Comparison of ENCODE assay signal across 16 cellular contexts in the genomic region with DNA sequence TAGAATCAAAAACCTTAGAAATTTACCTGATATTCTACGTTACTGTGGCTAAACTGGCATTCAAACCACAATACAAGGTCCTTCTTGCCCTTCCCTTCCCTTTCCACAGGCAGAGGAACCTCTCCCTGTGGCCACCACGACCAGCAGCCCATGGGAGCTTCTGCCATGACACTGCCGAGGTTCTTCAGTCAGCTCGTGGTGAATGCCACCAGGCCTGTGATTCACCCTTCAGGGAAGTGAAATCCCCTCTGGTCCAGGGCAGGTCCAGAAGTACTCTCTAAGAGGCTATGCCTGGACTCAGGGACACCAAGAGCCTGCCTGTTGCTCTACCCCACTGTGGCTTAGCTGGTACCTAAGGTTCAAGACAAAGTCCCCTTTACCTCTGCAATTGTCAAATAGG.
DNase-seq lines count a peak whose midpoint lies in the region; ATAC-seq and TF ChIP-seq lines count a peak whose summit lies in the region.
"Had no signal": no experiment of that assay in that cellular context is flagged by ENCODE, and none has a peak within 500 bp of the region (broad histone marks: within the 10 kb centered on the region; RNA-seq: fewer than 3 reads in every experiment).

No MANE protein-coding gene starts in this region.

- H3K27ac ChIP-seq in VCaP (peak overlapping the region; percentile 32), spleen (no peak overlapping the region)
- H3K27ac ChIP-seq: A549, C4-2B, GM23248, HL-60 had no signal

- no peak overlapping the region for H3K27ac Mint-ChIP-seq in activated T-helper 17 cell treated with anti-CD3 and anti-CD28 coated beads, Interleukin-2, amount 50 U/mL, for 72 hours
- H3K27ac Mint-ChIP-seq: CD4-positive, alpha-beta memory T cell had no signal

- peaks cover 5% of the 10 kb centered on the region for H3K9me3 Mint-ChIP-seq in activated T-helper 17 cell treated with anti-CD3 and anti-CD28 coated beads, Interleukin-2, amount 50 U/mL, for 72 hours

- H3K4me1 Mint-ChIP-seq in activated T-helper 17 cell treated with anti-CD3 and anti-CD28 coated beads, Interleukin-2, amount 50 U/mL, for 72 hours = no peaks in the 10 kb centered on the region
- H3K4me1 Mint-ChIP-seq: CD4-positive, alpha-beta memory T cell had no signal

- DNase-seq in Right ventricle myocardium superior = no peak
- DNase-seq in left ventricle myocardium superior = no peak
- peak; percentile 14 for DNase-seq in spleen
- DNase-seq: CD4-positive, alpha-beta memory T cell; DMS79; GM23248 had no signal

- peaks cover 0 to 7% (median 0%) of the 10 kb centered on the region in 6 donors for H3K4me1 ChIP-seq in spleen
- H3K4me1 ChIP-seq: A549, HAP-1 had no signal

- no peaks in the 10 kb centered on the region for H3K27me3 ChIP-seq in spleen (replicated peaks in 1 of 7)
- H3K27me3 ChIP-seq: BE2C had no signal

- no peak overlapping the region for H3K4me3 Mint-ChIP-seq in activated T-helper 17 cell treated with anti-CD3 and anti-CD28 coated beads, Interleukin-2, amount 50 U/mL, for 72 hours
- H3K4me3 Mint-ChIP-seq: CD4-positive, alpha-beta memory T cell had no signal

- H3K4me3 ChIP-seq in spleen = no peak overlapping the region
- H3K4me3 ChIP-seq: A549, GM12878, GM23248, HAP-1 had no signal

- H3K27me3 Mint-ChIP-seq in activated T-helper 17 cell treated with anti-CD3 and anti-CD28 coated beads, Interleukin-2, amount 50 U/mL, for 72 hours = no peaks in the 10 kb centered on the region
- H3K27me3 Mint-ChIP-seq: CD4-positive, alpha-beta memory T cell had no signal

- ATAC-seq in Right ventricle myocardium superior (ENCODE audit: poor library complexity) = peak; percentile 3
- ATAC-seq in left ventricle myocardium superior = peak; percentile 2
- no peak for ATAC-seq in activated CD4-positive, CD25-positive, alpha-beta regulatory T cell treated with anti-CD3 and anti-CD28 coated beads, Interleukin-2, amount 50 U/mL, for 24 hours
- no peak for ATAC-seq in HG02852 (IDR thresholded peaks at IDR 0.05; ENCODE audit: unreplicated experiment)
- ATAC-seq in activated T-helper 17 cell treated with anti-CD3 and anti-CD28 coated beads, Interleukin-2, amount 50 U/mL, for 72 hours (replicated peaks) = no peak
- ATAC-seq: A549 had no signal

- H3K36me3 Mint-ChIP-seq in activated T-helper 17 cell treated with anti-CD3 and anti-CD28 coated beads, Interleukin-2, amount 50 U/mL, for 72 hours (ENCODE audit: low read depth) = no peaks in the 10 kb centered on the region
- H3K36me3 Mint-ChIP-seq: CD4-positive, alpha-beta memory T cell had no signal

- H3K36me3 ChIP-seq in spleen = no peaks in the 10 kb centered on the region
- H3K36me3 ChIP-seq: BE2C, HAP-1 had no signal

- H3K9me3 ChIP-seq in spleen = peaks cover 0 to 14% (median 3%) of the 10 kb centered on the region in 8 donors
- H3K9me3 ChIP-seq: A549, BE2C, HAP-1 had no signal

- no peak for TF ChIP-seq POLR2A in spleen (IDR thresholded peaks at IDR 0.05)

- intact Hi-C loops in Right ventricle myocardium superior (cut with DNase I) (no loop called here), left ventricle myocardium superior (cut with micrococcal nuclease) (no loop called here), spleen (cut with DNase I; ENCODE audit: low total_unique reads) (no loop called here)

- 60 to 75% (median 67%) methylated on average over 4 of the region's 4 CpGs for WGBS in spleen, 5 donors

- TF ChIP-seq CTCF in VCaP (conservative IDR thresholded peaks at IDR 0.05) (no peak), spleen (IDR thresholded peaks at IDR 0.05 in 8 of 11, conservative IDR thresholded peaks at IDR 0.05 in 3 of 11) (no peak)

Comparison
In these comparisons a context has a peak if more than half of its experiments do, and no peak if none do; other contexts are left out.
1. ATAC-seq: peak in Right ventricle myocardium superior (single experiment) and left ventricle myocardium superior (single experiment); none in activated CD4-positive, CD25-positive, alpha-beta regulatory T cell treated with anti-CD3 and anti-CD28 coated beads, Interleukin-2, amount 50 U/mL, for 24 hours (0 of 2), HG02852 (single experiment) and activated T-helper 17 cell treated with anti-CD3 and anti-CD28 coated beads, Interleukin-2, amount 50 U/mL, for 72 hours (single experiment).